In genomic region chr1:231527586-231528174, GRCh38 we compare ENCODE assay signal across 8 cellular contexts. TPM values are rescaled to one million over a fixed set of nuclear protein-coding genes. Genes with fewer than 3 reads are reported as not detected.
DNase-seq lines count a peak whose midpoint lies in the region; ATAC-seq and TF ChIP-seq lines count a peak whose summit lies in the region.

No MANE protein-coding gene starts in this region.

- H3K27me3 ChIP-seq in SJSA1 (replicated peaks) (no peaks in the 10 kb centered on the region), psoas muscle (ENCODE audit: insufficient read depth in 3 of 3, low read length in 2 of 3) (no peaks in the 10 kb centered on the region)

- TF ChIP-seq CTCF in fibroblast of the aortic adventitia (IDR thresholded peaks at IDR 0.05; ENCODE audit: insufficient read depth, low read length) = no peak
- no peak for TF ChIP-seq CTCF in psoas muscle (IDR thresholded peaks at IDR 0.05)

- no peak for DNase-seq in activated CD4-positive, CD25-positive, alpha-beta regulatory T cell treated with anti-CD3 and anti-CD28 coated beads, Interleukin-2, amount 50 U/mL, for 72 hours
- DNase-seq in SJSA1 (ENCODE audit: low read depth in 1 of 2, low spot score in 2 of 2) (no peak), fibroblast of the aortic adventitia (ENCODE audit: low read depth) (no peak), psoas muscle (no peak), mucosa of gallbladder (ENCODE audit: low spot score) (no peak), H4 (ENCODE audit: low spot score) (no peak)

- H3K27ac ChIP-seq in SJSA1 = peak overlapping the region; percentile 99
- peak overlapping the region; percentile 93 for H3K27ac ChIP-seq in psoas muscle

- H3K36me3 ChIP-seq in SJSA1 (peaks cover 22% of the 10 kb centered on the region), psoas muscle (ENCODE audit: insufficient read depth in 1 of 2, low read depth in 1 of 2) (peaks cover 0 to 23% of the 10 kb centered on the region in 2 donors)

- ATAC-seq in activated CD4-positive, CD25-positive, alpha-beta regulatory T cell treated with anti-CD3 and anti-CD28 coated beads, Interleukin-2, amount 50 U/mL, for 24 hours = peak; percentile 2 to 5
- ATAC-seq in HG02938 (IDR thresholded peaks at IDR 0.05; ENCODE audit: unreplicated experiment) = peak; percentile 25
- ATAC-seq in psoas muscle = peak in 3 of 4 donors; percentile 1 to 4 (median 3)

- H3K4me1 ChIP-seq in SJSA1 (replicated peaks) = peaks cover 15% of the 10 kb centered on the region
- peaks cover 34% of the 10 kb centered on the region for H3K4me1 ChIP-seq in psoas muscle

- WGBS in psoas muscle, 3 donors = 55 to 57% (median 56%) methylated on average over 15 of the region's 15 CpGs

- peak overlapping the region; percentile 58 for H3K4me3 ChIP-seq in SJSA1
- peak overlapping the region; percentile 92 for H3K4me3 ChIP-seq in fibroblast of the aortic adventitia (ENCODE audit: low read depth, low read length)
- peak overlapping the region; percentile 77 for H3K4me3 ChIP-seq in psoas muscle

- intact Hi-C loops in psoas muscle (cut with DNase I) = loop anchor here in 1 of 2 donors (2.0 kb wide), 1 partner anchor 105 kb away; the partner anchor contains the start of gene EGLN1

- no peaks in the 10 kb centered on the region for H3K9me3 ChIP-seq in SJSA1 (replicated peaks)
- H3K9me3 ChIP-seq in psoas muscle = no peaks in the 10 kb centered on the region

RNA-seq across cellular contexts. Expression of gene TSNAX, which starts 0.8 kb away (rescaled TPM):
- 33.5 and 52.2 TPM in 2 replicates for total RNA-seq in SJSA1 (2014; rRNA removed; shearing (Covaris generic))
- total RNA-seq in fibroblast of the aortic adventitia (ENCODE audit: low replicate concordance) (28.9 and 43.7 TPM in 2 replicates), psoas muscle (100 to 1,000 TPM in 1 of 4 donors, 10 to 100 TPM in 3; 31.5 to 108 (median 54.7) TPM), mucosa of gallbladder (31.7 TPM)
- polyA plus RNA-seq in psoas muscle = 10 to 100 TPM; 18.0 to 94.3 (median 41.3) TPM
- total RNA-seq in H4 (2014; rRNA removed; shearing (Covaris generic)) = 36.5 and 40.5 TPM in 2 replicates
